11 cellular contexts compared by ENCODE assay signal in genomic region chr4:152572417-152573086, GRCh38. TPM values are rescaled to one million over a fixed set of nuclear protein-coding genes. Genes with fewer than 3 reads are reported as not detected.
DNase-seq lines count a peak whose midpoint lies in the region; ATAC-seq and TF ChIP-seq lines count a peak whose summit lies in the region.
"Had no signal": no experiment of that assay in that cellular context is flagged by ENCODE, and none has a peak within 500 bp of the region (broad histone marks: within the 10 kb centered on the region; RNA-seq: fewer than 3 reads in every experiment).

No MANE protein-coding gene starts in this region.

- H3K4me2 ChIP-seq in fibroblast of lung (ENCODE audit: extremely low read depth, insufficient read depth, low read length) (no peak overlapping the region), MM.1S (ENCODE audit: low read depth, low read length) (no peak overlapping the region)

- no peak overlapping the region for H3K9ac ChIP-seq in fibroblast of lung (ENCODE audit: insufficient read depth, low read length)
- no peak overlapping the region for H3K9ac ChIP-seq in MM.1S (ENCODE audit: low read length)

- H3K27me3 ChIP-seq in fibroblast of lung (ENCODE audit: control insufficient read depth, insufficient read depth, low read length) = no peaks in the 10 kb centered on the region
- no peaks in the 10 kb centered on the region for H3K27me3 ChIP-seq in MM.1S (replicated peaks; ENCODE audit: insufficient read depth, low read length)

- no peaks in the 10 kb centered on the region for H3K9me2 ChIP-seq in MM.1S (replicated peaks; ENCODE audit: insufficient read depth, low read length)

- H3K27ac ChIP-seq in fibroblast of lung (ENCODE audit: insufficient read depth, low read length) (no peak overlapping the region), MM.1S (ENCODE audit: low read length) (no peak overlapping the region)

- H3K4me3 ChIP-seq in fibroblast of lung (replicated peaks in 1 of 4; ENCODE audit: control extremely low read depth in 1 of 4, insufficient read depth in 1 of 4, low read depth in 3 of 4, low read length in 4 of 4) (peak overlapping the region in 1 of 4 experiments; percentile 5), MM.1S (ENCODE audit: low read length) (no peak overlapping the region)

- TF ChIP-seq CTCF in fibroblast of lung (conservative IDR thresholded peaks at IDR 0.05 in 1 of 2, IDR thresholded peaks at IDR 0.05 in 1 of 2; ENCODE audit: low read depth in 1 of 2, low read length in 2 of 2) (no peak), MM.1S (IDR thresholded peaks at IDR 0.05; ENCODE audit: low read length) (no peak)

- H4K20me1 ChIP-seq in fibroblast of lung (ENCODE audit: control insufficient read depth, extremely low read depth, insufficient read depth, low read length) (no peaks in the 10 kb centered on the region), MM.1S (ENCODE audit: insufficient read depth, low read length) (no peaks in the 10 kb centered on the region)

- no peaks in the 10 kb centered on the region for H3F3A ChIP-seq in MM.1S (ENCODE audit: insufficient read depth, low read length)

- H3K9me3 ChIP-seq in fibroblast of lung (ENCODE audit: control insufficient read depth, insufficient read depth, low read depth, low read length) (no peaks in the 10 kb centered on the region), MM.1S (replicated peaks; ENCODE audit: insufficient read depth, low read length) (no peaks in the 10 kb centered on the region)

- no peaks in the 10 kb centered on the region for H3K36me3 ChIP-seq in fibroblast of lung (ENCODE audit: control insufficient read depth, insufficient read depth, low read length)
- no peaks in the 10 kb centered on the region for H3K36me3 ChIP-seq in MM.1S (replicated peaks; ENCODE audit: insufficient read depth, low read length)

- H2AFZ ChIP-seq in fibroblast of lung (ENCODE audit: low read length) = no peak overlapping the region
- no peak overlapping the region for H2AFZ ChIP-seq in MM.1S (ENCODE audit: low read length)

- peak; percentile 61 for ATAC-seq in GM21825 (IDR thresholded peaks at IDR 0.05; ENCODE audit: unreplicated experiment)
- ATAC-seq: stimulated activated naive B cell treated with anti-CD40 and anti-IgM and Interleukin-4, amounts not matched to agents 10 μg/mL and 1 μg/mL and 100 μg/mL, for 72 hours had no signal

- DNase-seq in CD1c-positive myeloid dendritic cell (ENCODE audit: extremely low spot score) (peak; percentile 62), NCI-H226 (peak; percentile 87), fibroblast of lung (ENCODE audit: low read depth in 2 of 2) (peak; percentile 75 to 78), HuH-7 (ENCODE audit: low spot score) (no peak), SHP77 (lab: John Stamatoyannopoulos, UW) (no peak), MM.1S (no peak)
- DNase-seq in activated CD4-positive, CD25-positive, alpha-beta regulatory T cell treated with anti-CD3 and anti-CD28 coated beads, Interleukin-2, amount 50 U/mL, for 72 hours = no peak
- DNase-seq: activated effector memory CD4-positive, alpha-beta T cell treated with anti-CD3 and anti-CD28 coated beads, Interleukin-2, amount 50 U/mL, for 16 hours; NCI-H187; stimulated activated naive B cell treated with anti-CD40 and anti-IgM and Interleukin-4, amounts not matched to agents 10 μg/mL and 1 μg/mL and 100 μg/mL, for 72 hours had no signal

- H3K4me1 ChIP-seq in fibroblast of lung (ENCODE audit: control insufficient read depth, extremely low read depth, insufficient read depth, low read length) (no peaks in the 10 kb centered on the region), MM.1S (ENCODE audit: low read length) (peaks cover under 1% of the 10 kb centered on the region; the same call in 1 of the 2 replicates)

- no peaks in the 10 kb centered on the region for H3K79me2 ChIP-seq in fibroblast of lung (ENCODE audit: control insufficient read depth, insufficient read depth, low read length)
- no peaks in the 10 kb centered on the region for H3K79me2 ChIP-seq in MM.1S (ENCODE audit: low read length)

RNA-seq across cellular contexts. Expression of gene FBXW7, which starts 36.7 kb away (rescaled TPM):
- total RNA-seq in fibroblast of lung = 68.7 and 87.3 TPM in 2 replicates
- polyA plus RNA-seq in fibroblast of lung = 14.5 and 16.3 TPM in 2 replicates
- polyA plus RNA-seq in fibroblast of lung (2012) = 11.8 and 13.9 TPM in 2 replicates
- polyA minus RNA-seq in fibroblast of lung (ENCODE audit: low replicate concordance) = 0.44 and 1.4 TPM in 2 replicates

Comparison
In these comparisons a context has a peak if more than half of its experiments do, and no peak if none do; other contexts are left out.
1. DNase-seq: peak in CD1c-positive myeloid dendritic cell (single experiment), NCI-H226 (single experiment) and fibroblast of lung (2 of 2); none in HuH-7 (single experiment), SHP77 (0 of 2), MM.1S (single experiment) and activated CD4-positive, CD25-positive, alpha-beta regulatory T cell treated with anti-CD3 and anti-CD28 coated beads, Interleukin-2, amount 50 U/mL, for 72 hours (single experiment).